ENCODE assay signal across 11 cellular contexts in genomic region chr15:94119215-94119815, GRCh38.
DNase-seq lines count a peak whose midpoint lies in the region; ATAC-seq and TF ChIP-seq lines count a peak whose summit lies in the region.
"Had no signal": no experiment of that assay in that cellular context is flagged by ENCODE, and none has a peak within 500 bp of the region (broad histone marks: within the 10 kb centered on the region; RNA-seq: fewer than 3 reads in every experiment).

No MANE protein-coding gene starts in this region.

- no peak for TF ChIP-seq EP300 in ovary (IDR thresholded peaks at IDR 0.05)

- peak overlapping the region in 1 of 2 donors; percentile 61 for H3K27ac ChIP-seq in ovary

- no peak overlapping the region for H3K4me3 Mint-ChIP-seq in glutamatergic neuron (ENCODE audit: unreplicated experiment)
- H3K4me3 Mint-ChIP-seq: stimulated activated naive B cell treated with anti-CD40 and anti-IgM and Interleukin-4, amounts not matched to agents 10 μg/mL and 1 μg/mL and 100 μg/mL, for 72 hours had no signal

- no peak overlapping the region for H3K27ac Mint-ChIP-seq in glutamatergic neuron (ENCODE audit: unreplicated experiment)
- H3K27ac Mint-ChIP-seq: stimulated activated naive B cell treated with anti-CD40 and anti-IgM and Interleukin-4, amounts not matched to agents 10 μg/mL and 1 μg/mL and 100 μg/mL, for 72 hours had no signal

- H3K36me3 ChIP-seq in ovary: no peaks in the 10 kb centered on the region
- H3K36me3 ChIP-seq: BLaER1 treated with 17β-estradiol and CSF1 and Interleukin-3, amounts not matched to agents 10 nM and 100 nM had no signal

- H3K9me3 Mint-ChIP-seq in glutamatergic neuron (ENCODE audit: unreplicated experiment): no peaks in the 10 kb centered on the region

- no peaks in the 10 kb centered on the region for H3K27me3 ChIP-seq in ovary
- H3K27me3 ChIP-seq: BLaER1 treated with 17β-estradiol and CSF1 and Interleukin-3, amounts not matched to agents 10 nM and 100 nM had no signal

- WGBS in ovary, 3 donors: 12 to 19% (median 15%) methylated on average over 11 of the region's 11 CpGs

- no peaks in the 10 kb centered on the region for H3K9me3 ChIP-seq in ovary
- H3K9me3 ChIP-seq: BLaER1 treated with 17β-estradiol and CSF1 and Interleukin-3, amounts not matched to agents 10 nM and 100 nM had no signal

- H3K36me3 Mint-ChIP-seq in glutamatergic neuron (ENCODE audit: unreplicated experiment): no peaks in the 10 kb centered on the region
- H3K36me3 Mint-ChIP-seq: stimulated activated naive B cell treated with anti-CD40 and anti-IgM and Interleukin-4, amounts not matched to agents 10 μg/mL and 1 μg/mL and 100 μg/mL, for 72 hours had no signal

- intact Hi-C loops in ovary (cut with DNase I): loop anchor here in 3 of 4 donors (2.0 to 10.0 kb wide), 3 partner anchors 122 to 1325 kb away; no protein-coding TSS in a partner anchor

- no peak overlapping the region for H3K4me3 ChIP-seq in ovary
- H3K4me3 ChIP-seq: BLaER1 treated with 17β-estradiol and CSF1 and Interleukin-3, amounts not matched to agents 10 nM and 100 nM had no signal

- ATAC-seq in GM18520 (IDR thresholded peaks at IDR 0.05; ENCODE audit: unreplicated experiment): no peak

- no peak for TF ChIP-seq CTCF in glutamatergic neuron (IDR thresholded peaks at IDR 0.05; ENCODE audit: partially characterized antibody, unreplicated experiment)
- TF ChIP-seq CTCF in ovary (IDR thresholded peaks at IDR 0.05): no peak

- TF ChIP-seq POLR2A in ovary (IDR thresholded peaks at IDR 0.05): no peak

- DNase-seq in ELF-1 (ENCODE audit: low read depth, low spot score) (peak; percentile 58), NCI-H69 (lab: John Stamatoyannopoulos, UW) (peak; percentile 37), glutamatergic neuron (peak; percentile 22), ovary (peak; percentile 35 to 78 (median 52)), NCI-H2196 (lab: John Stamatoyannopoulos, UW; ENCODE audit: unreplicated experiment) (no peak), LoVo (ENCODE audit: low spot score) (no peak), EL (no peak)
- DNase-seq: activated CD8-positive, alpha-beta memory T cell treated with anti-CD3 and anti-CD28 coated beads for 24 hours had no signal

- H3K4me1 Mint-ChIP-seq in glutamatergic neuron (ENCODE audit: low read depth, unreplicated experiment): peaks cover 6% of the 10 kb centered on the region
- H3K4me1 Mint-ChIP-seq: stimulated activated naive B cell treated with anti-CD40 and anti-IgM and Interleukin-4, amounts not matched to agents 10 μg/mL and 1 μg/mL and 100 μg/mL, for 72 hours had no signal

- peaks cover 2% of the 10 kb centered on the region for H3K27me3 Mint-ChIP-seq in glutamatergic neuron (ENCODE audit: unreplicated experiment)

- no peaks in the 10 kb centered on the region for H3K4me1 ChIP-seq in ovary (ENCODE audit: insufficient read depth)

Comparison
In these comparisons a context has a peak if more than half of its experiments do, and no peak if none do; other contexts are left out.
1. DNase-seq: peak in ELF-1 (single experiment), NCI-H69 (single experiment), glutamatergic neuron (single experiment) and ovary (5 of 5); none in NCI-H2196 (single experiment), LoVo (single experiment) and EL (single experiment).